18 cellular contexts compared by ENCODE assay signal in the genomic region with DNA sequence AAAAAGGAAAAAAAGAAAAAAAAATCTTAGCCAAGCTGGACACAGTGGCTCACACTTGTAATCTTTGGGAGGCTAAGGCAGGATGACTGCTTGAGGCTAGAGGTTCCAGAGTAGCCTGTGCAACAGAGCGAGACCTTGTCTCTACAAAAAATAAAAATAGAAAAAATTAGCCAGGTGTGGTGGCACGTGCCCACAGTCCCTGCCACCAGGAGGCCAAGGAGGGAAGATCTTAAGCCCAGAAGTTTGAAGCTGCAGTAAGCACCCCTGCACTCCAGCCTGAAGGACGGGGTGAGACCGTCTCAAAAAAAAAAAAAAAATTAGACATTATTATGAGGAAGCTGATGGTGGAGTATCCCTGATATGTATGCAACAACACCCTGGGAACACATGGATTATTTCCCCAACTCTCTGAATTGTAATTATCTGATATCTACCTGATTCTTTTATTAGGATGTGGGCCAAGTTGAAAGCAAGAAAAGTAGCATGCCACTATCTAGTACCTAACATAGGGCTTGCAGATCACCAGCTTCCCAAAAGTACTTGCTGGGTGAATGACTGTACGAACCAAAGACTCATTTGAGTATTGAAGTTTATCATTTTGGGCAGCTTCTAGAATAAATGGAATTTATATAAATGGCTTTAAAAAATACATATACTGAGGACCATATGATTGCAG.
"Had no signal": no experiment of that assay in that cellular context is flagged by ENCODE, and none has a peak within 500 bp of the region (broad histone marks: within the 10 kb centered on the region; RNA-seq: fewer than 3 reads in every experiment).

No MANE protein-coding gene starts in this region.

- H3K4me1 Mint-ChIP-seq: natural killer cell had no signal

- DNase-seq: cortex of kidney; dorsolateral prefrontal cortex; effector CD8-positive, alpha-beta T cell; heart left ventricle; kidney glomerular epithelial cell; mammary epithelial cell; mucosa of descending colon; natural killer cell; spleen; stimulated activated CD4-positive, alpha-beta T cell treated with anti-CD3 and anti-CD28 coated beads, Interleukin-2, amount 100 ng/mL, for 24 hours; stimulated activated CD4-positive, alpha-beta T cell treated with anti-CD3 and anti-CD28 coated beads, Interleukin-4, amount 100 ng/mL, for 4 hours; stimulated activated naive CD4-positive, alpha-beta T cell treated with Interleukin-2 at 50 U/mL for 16 hours had no signal

- H3K4me3 Mint-ChIP-seq: natural killer cell, neural crest cell, type B pancreatic cell had no signal

- H3K9me3 Mint-ChIP-seq: natural killer cell had no signal

- H3K36me3 ChIP-seq: heart left ventricle, spleen had no signal

- H3K4me3 ChIP-seq: dorsolateral prefrontal cortex, heart left ventricle, mucosa of descending colon, spleen had no signal

- H3K27me3 ChIP-seq: dorsolateral prefrontal cortex, heart left ventricle, spleen had no signal

- H3K36me3 Mint-ChIP-seq: natural killer cell had no signal

- H3K27me3 Mint-ChIP-seq: type B pancreatic cell had no signal

- H3K27ac ChIP-seq: heart left ventricle had no signal

- H3K27ac Mint-ChIP-seq: natural killer cell, type B pancreatic cell had no signal

- FAIRE-seq: endometrium, frontal cortex, islet of Langerhans, urothelium cell line had no signal
